In the genomic region with DNA sequence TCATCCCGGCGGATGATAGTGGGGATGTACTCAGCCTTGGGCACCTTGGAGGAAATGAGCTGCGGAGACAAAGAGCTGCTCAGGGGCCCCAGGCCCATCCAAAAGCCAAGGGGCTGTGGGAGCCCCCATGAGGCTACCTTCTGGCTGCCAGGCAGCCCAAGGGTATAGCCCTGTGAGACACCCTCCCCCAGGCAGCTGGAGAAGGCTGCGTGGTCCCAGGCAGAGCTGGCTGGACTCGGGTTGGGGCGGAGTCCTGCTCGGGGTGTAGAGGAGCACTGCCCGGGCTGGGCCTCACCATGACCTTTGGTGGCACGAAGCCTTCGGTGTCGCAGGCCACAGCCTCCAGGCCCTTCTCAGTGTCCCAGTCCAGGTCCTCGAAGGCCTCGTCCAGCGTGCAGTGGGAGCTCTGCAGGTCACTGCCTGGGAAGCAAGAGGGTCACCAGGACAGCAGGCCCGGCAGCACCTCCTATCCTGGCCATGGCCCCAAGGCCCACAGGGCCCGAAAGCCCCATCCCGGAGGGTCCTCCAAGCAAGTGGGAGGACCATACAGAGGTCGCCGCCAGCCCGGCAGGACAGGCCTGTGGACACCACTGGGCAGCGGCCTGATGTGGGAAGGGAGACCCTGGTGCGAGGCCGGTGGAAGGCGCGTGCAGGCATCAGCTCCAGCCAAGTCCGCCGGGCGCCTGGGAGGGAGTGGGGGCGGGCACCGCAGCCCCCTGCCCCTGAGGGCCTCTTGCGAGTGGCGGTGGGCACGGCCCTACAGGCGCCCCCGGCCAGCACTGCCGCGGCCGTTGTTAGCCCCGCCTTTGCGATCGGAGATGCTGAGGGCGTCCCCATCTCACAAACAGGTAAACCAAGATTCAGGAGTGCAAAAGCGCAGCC, we compare ENCODE assay signal across 11 cellular contexts. TPM values are rescaled to one million over a fixed set of nuclear protein-coding genes. Genes with fewer than 3 reads are reported as not detected.
DNase-seq lines count a peak whose midpoint lies in the region; ATAC-seq, FAIRE-seq and TF ChIP-seq lines count a peak whose summit lies in the region.
"Had no signal": no experiment of that assay in that cellular context is flagged by ENCODE, and none has a peak within 500 bp of the region (broad histone marks: within the 10 kb centered on the region; RNA-seq: fewer than 3 reads in every experiment).

No MANE protein-coding gene starts in this region.

- H3K9me3 Mint-ChIP-seq in type B pancreatic cell, result no peaks in the 10 kb centered on the region
- H3K9me3 Mint-ChIP-seq: activated B cell treated with CpG ODN at 0.5 μM for 24 hours had no signal

- no peak overlapping the region for H2BK20ac ChIP-seq in H1 (ENCODE audit: low read length)

- no peak overlapping the region for H2BK5ac ChIP-seq in H1 (ENCODE audit: low read depth, low read length)

- no peak overlapping the region; the same call in 1 of the 2 replicates for H2AK5ac ChIP-seq in H1 (ENCODE audit: low read depth, low read length)

- H3K56ac ChIP-seq in H1 (replicated peaks; ENCODE audit: insufficient read length, low read depth, low read length), result no peak overlapping the region

- H3K27ac ChIP-seq in H1 (ENCODE audit: low read depth, low read length) (no peak overlapping the region), foreskin keratinocyte (no peak overlapping the region)

- H4K5ac ChIP-seq in H1 (ENCODE audit: insufficient read length, low read depth, low read length), result no peak overlapping the region

- H4K8ac ChIP-seq in H1 (ENCODE audit: extremely low read depth, insufficient read depth, low read length), result no peak overlapping the region; the same call in 1 of the 2 replicates

- H3K9ac ChIP-seq in H1 (replicated peaks in 1 of 4; ENCODE audit: extremely low read depth in 1 of 4, low read depth in 3 of 4, low read length in 3 of 4) (no peak overlapping the region), mucosa of stomach (ENCODE audit: low read length) (peak overlapping the region; percentile 43)

- ATAC-seq in HG02885 (IDR thresholded peaks at IDR 0.05; ENCODE audit: poor library complexity, unreplicated experiment), result no peak
- ATAC-seq in foreskin keratinocyte, result no peak

- peaks cover 0 to 16% (median 15%) of the 10 kb centered on the region in 4 experiments; a peak in 6 of 7 replicates for H3K4me1 ChIP-seq in H1 (replicated peaks in 1 of 4; ENCODE audit: control insufficient read depth in 3 of 4, insufficient read depth in 4 of 4, low read length in 3 of 4)
- peaks cover 34% of the 10 kb centered on the region for H3K4me1 ChIP-seq in mucosa of stomach (ENCODE audit: control insufficient read depth, insufficient read depth, low read length)
- H3K4me1 ChIP-seq in foreskin keratinocyte, result no peaks in the 10 kb centered on the region

- no peak for TF ChIP-seq CTCF in H1 (IDR thresholded peaks at IDR 0.05; ENCODE audit: control extremely low read depth in 1 of 3, insufficient read depth in 1 of 3, low read depth in 1 of 3, low read length in 3 of 3)
- no peak for TF ChIP-seq CTCF in type B pancreatic cell (conservative IDR thresholded peaks at IDR 0.05)
- TF ChIP-seq CTCF in foreskin keratinocyte (conservative IDR thresholded peaks at IDR 0.05), result no peak

- no peak overlapping the region for H3K18ac ChIP-seq in H1 (ENCODE audit: extremely low read depth, low read length)

- no peak overlapping the region for H3K27ac Mint-ChIP-seq in type B pancreatic cell
- H3K27ac Mint-ChIP-seq: activated B cell treated with CpG ODN at 0.5 μM for 24 hours had no signal

- no peak for TF ChIP-seq POLR2A in H1 (IDR thresholded peaks at IDR 0.05; ENCODE audit: control extremely low read depth in 1 of 2, low read depth in 2 of 2, low read length in 2 of 2)

- H2BK12ac ChIP-seq in H1 (ENCODE audit: low read depth, low read length), result no peak overlapping the region

- peaks cover 7% of the 10 kb centered on the region; the same call in 1 of the 2 replicates for H3K23me2 ChIP-seq in H1 (ENCODE audit: low read depth, low read length)

- no peak overlapping the region for H2AFZ ChIP-seq in H1 (ENCODE audit: low read length)

- 84% methylated on average over 27 of the region's 43 CpGs; no CpG with 5 or more reads in 1 of the 2 experiments for WGBS in H1 (ENCODE audit: extremely low coverage in 1 of 2, insufficient coverage in 1 of 2, insufficient read length in 1 of 2, insufficient replicate concordance in 2 of 2, low coverage in 1 of 2, low lambda C conversion rate in 2 of 2, missing lambda C conversion rate in 1 of 2), 2 experiments

- no peak overlapping the region for H4K91ac ChIP-seq in H1 (replicated peaks; ENCODE audit: insufficient read length, low read length)

- CTCF ChIA-PET in H1 (lab: Charles Lee; ENCODE audit: partially characterized antibody), result interaction anchor here (0.7 to 2.5 kb wide), 3 partner anchors 9 to 199 kb away, joined by 3 to 13 read pairs (median 6); no protein-coding TSS in a partner anchor

- peak overlapping the region; percentile 72 for H3K4me3 Mint-ChIP-seq in type B pancreatic cell

- TF ChIP-seq EP300 in H1 (IDR thresholded peaks at IDR 0.05; ENCODE audit: borderline replicate concordance in 1 of 2, low read depth in 2 of 2, low read length in 2 of 2), result no peak

- no peak overlapping the region for H3K23ac ChIP-seq in H1 (ENCODE audit: insufficient read length)

- H2BK120ac ChIP-seq in H1 (replicated peaks; ENCODE audit: low read depth, low read length), result no peak overlapping the region

- H3K9me3 ChIP-seq in H1 (ENCODE audit: insufficient read depth in 2 of 2, low read depth in 1 of 2, low read length in 1 of 2), result no peaks in the 10 kb centered on the region
- H3K9me3 ChIP-seq in mucosa of stomach (ENCODE audit: control insufficient read depth, low read length), result no peaks in the 10 kb centered on the region

- H3K4me1 Mint-ChIP-seq in type B pancreatic cell (ENCODE audit: unreplicated experiment), result no peaks in the 10 kb centered on the region

- no peak overlapping the region for H3K4ac ChIP-seq in H1 (replicated peaks; ENCODE audit: insufficient read length, low read depth, low read length)

- peaks cover 3% of the 10 kb centered on the region; the same call in 1 of the 2 replicates for H3K79me1 ChIP-seq in H1 (ENCODE audit: low read depth, low read length)

- peaks cover 0 to 9% of the 10 kb centered on the region in 2 experiments for H4K20me1 ChIP-seq in H1 (replicated peaks in 1 of 2; ENCODE audit: control insufficient read depth in 1 of 2, insufficient read depth in 2 of 2, low read length in 2 of 2)

- no peak overlapping the region for H2BK15ac ChIP-seq in H1 (ENCODE audit: low read length)

- peak; percentile 14 for DNase-seq in activated naive CD4-positive, alpha-beta T cell treated with anti-CD3 and anti-CD28 coated beads, Interleukin-2, amount 50 U/mL, for 16 hours
- DNase-seq in activated naive CD4-positive, alpha-beta T cell treated with Interleukin-2 at 50 U/mL for 16 hours, result no peak
- DNase-seq in H1 (ENCODE audit: low read depth in 1 of 2, low spot score in 2 of 2), result no peak
- no peak for DNase-seq in type B pancreatic cell (ENCODE audit: extremely low spot score, unreplicated experiment)
- DNase-seq in foreskin keratinocyte, result no peak
- no peak for DNase-seq in nucleus accumbens (lab: John Stamatoyannopoulos, UW)
- DNase-seq: NCI-H1092 had no signal

- H3K14ac ChIP-seq in H1 (ENCODE audit: insufficient read length), result no peak overlapping the region

- no peaks in the 10 kb centered on the region for H3K36me3 Mint-ChIP-seq in type B pancreatic cell

- H3K27me3 ChIP-seq in H1 (replicated peaks in 1 of 4; ENCODE audit: control insufficient read depth in 3 of 4, extremely low read depth in 1 of 4, insufficient read depth in 3 of 4, low read length in 3 of 4), result no peaks in the 10 kb centered on the region; a peak in 1 of 7 replicates
- H3K27me3 ChIP-seq in mucosa of stomach (ENCODE audit: control insufficient read depth, insufficient read depth, low read length), result no peaks in the 10 kb centered on the region
- H3K27me3 ChIP-seq in foreskin keratinocyte, result no peaks in the 10 kb centered on the region

- H3K4me2 ChIP-seq in H1 (ENCODE audit: insufficient read depth in 1 of 2, low read depth in 2 of 2, low read length in 2 of 2), result peak overlapping the region; percentile 56 to 82

- H3K36me3 ChIP-seq in H1 (ENCODE audit: control insufficient read depth in 2 of 4, insufficient read depth in 4 of 4, low read length in 3 of 4) (peaks cover 6 to 22% (median 7%) of the 10 kb centered on the region in 4 experiments; a peak in 7 of 8 replicates), mucosa of stomach (ENCODE audit: control insufficient read depth, insufficient read depth, low read length) (no peaks in the 10 kb centered on the region)

- no peaks in the 10 kb centered on the region for H3K27me3 Mint-ChIP-seq in type B pancreatic cell
- H3K27me3 Mint-ChIP-seq: activated B cell treated with CpG ODN at 0.5 μM for 24 hours had no signal

- H3K79me2 ChIP-seq in H1 (ENCODE audit: control insufficient read depth in 1 of 2, insufficient read depth in 2 of 2, low read length in 2 of 2), result no peaks in the 10 kb centered on the region

- POLR2A ChIA-PET in H1 (lab: Charles Lee; ENCODE audit: partially characterized antibody), result interaction anchor here (0.6 to 3.6 kb wide), 6 partner anchors 9 to 177 kb away, joined by 3 to 28 read pairs (median 4); a partner anchor contains a TSS

- H3K4me3 ChIP-seq in H1 (ENCODE audit: extremely low read depth in 1 of 4, insufficient read depth in 2 of 4, low read depth in 3 of 4, low read length in 4 of 4), result peak overlapping the region; percentile 23 to 71 (median 50)
- H3K4me3 ChIP-seq in mucosa of stomach (ENCODE audit: low read length), result no peak overlapping the region

- no peak for TF ChIP-seq RAD21 in H1 (IDR thresholded peaks at IDR 0.05 in 1 of 2, conservative IDR thresholded peaks at IDR 0.05 in 1 of 2; ENCODE audit: low read depth in 2 of 2, low read length in 2 of 2)

- FAIRE-seq in H1 (lab: Jason Lieb, UNC), result no peak

RNA-seq across cellular contexts. Expression of a gene that starts 6.1 kb away (rescaled TPM):
- total RNA-seq in H1 (2021; fragmentation: NEBNext Ultra II Directional; extraction: Animal tissue kit (Norgen Biotek cat#: 25700)), result 55.5 and 56.7 TPM in 2 replicates
- polyA plus RNA-seq in H1 (2011; rRNA removed) (65.1 and 90.8 TPM in 2 replicates), foreskin keratinocyte (30.5 and 31.9 TPM in 2 replicates)
- polyA plus RNA-seq in H1 (2011; cell fraction: cytosol; rRNA removed), result 65.8 TPM
- polyA plus RNA-seq in H1 (2011; cell fraction: nucleus; rRNA removed), result 223 TPM
- polyA plus RNA-seq in H1 (2012, experiment 1 of 2), result 31.7 to 60.6 TPM (median 47.9 TPM) in 4 replicates
- 42.0 TPM for polyA plus RNA-seq in H1 (2012, experiment 2 of 2)
- polyA plus RNA-seq in H1 (2013, experiment 1 of 2), result 39.5 TPM
- 37.5 TPM for polyA plus RNA-seq in H1 (2013, experiment 2 of 2)
- 23.1 and 28.8 TPM in 2 replicates for polyA minus RNA-seq in H1 (2011; rRNA and poly(A)+ RNA removed)
- 32.0 TPM for polyA minus RNA-seq in H1 (2011; cell fraction: cytosol; rRNA and poly(A)+ RNA removed)
- polyA minus RNA-seq in H1 (2011; cell fraction: nucleus; rRNA and poly(A)+ RNA removed), result 41.2 TPM
- total RNA-seq in type B pancreatic cell (ENCODE audit: low replicate concordance) (51.2 and 67.8 TPM in 2 replicates), foreskin keratinocyte (28.9 and 29.1 TPM in 2 replicates)

RNA-seq across cellular contexts. Expression of a gene that starts 11.8 kb away (rescaled TPM):
- total RNA-seq in H1 (2021; fragmentation: NEBNext Ultra II Directional; extraction: Animal tissue kit (Norgen Biotek cat#: 25700)), result 0.33 and 0.48 TPM in 2 replicates
- polyA plus RNA-seq in H1 (2011; rRNA removed) (0.51 and 1.1 TPM in 2 replicates), foreskin keratinocyte (not detected in 2 replicates)
- polyA plus RNA-seq in H1 (2011; cell fraction: cytosol; rRNA removed), result 0.69 TPM
- 6.1 TPM for polyA plus RNA-seq in H1 (2011; cell fraction: nucleus; rRNA removed)
- polyA plus RNA-seq in H1 (2012, experiment 1 of 2), result 0.39 to 1.0 TPM (median 0.86 TPM) in 4 replicates
- polyA plus RNA-seq in H1 (2012, experiment 2 of 2), result 0.30 TPM
- 0.45 TPM for polyA plus RNA-seq in H1 (2013, experiment 1 of 2)
- 0.40 TPM for polyA plus RNA-seq in H1 (2013, experiment 2 of 2)
- polyA minus RNA-seq in H1 (2011; rRNA and poly(A)+ RNA removed), result 0.12 TPM in 1 of 2 replicates, not detected in the other
- polyA minus RNA-seq in H1 (2011; cell fraction: cytosol; rRNA and poly(A)+ RNA removed), result not detected
- polyA minus RNA-seq in H1 (2011; cell fraction: nucleus; rRNA and poly(A)+ RNA removed), result 0.40 TPM
- total RNA-seq in type B pancreatic cell (ENCODE audit: low replicate concordance) (2.1 and 3.5 TPM in 2 replicates), foreskin keratinocyte (not detected in 2 replicates)
- total RNA-seq: activated B cell treated with CpG ODN at 0.5 μM for 24 hours, mononuclear cell had no signal

RNA-seq across cellular contexts. Expression of a gene that starts 29.8 kb away (rescaled TPM):
- total RNA-seq in H1 (2021; fragmentation: NEBNext Ultra II Directional; extraction: Animal tissue kit (Norgen Biotek cat#: 25700)), result 0.34 and 0.55 TPM in 2 replicates
- polyA plus RNA-seq in H1 (2011; rRNA removed) (0.91 and 1.5 TPM in 2 replicates), foreskin keratinocyte (0.50 and 0.91 TPM in 2 replicates)
- polyA plus RNA-seq in H1 (2011; cell fraction: cytosol; rRNA removed), result 1.3 TPM
- polyA plus RNA-seq in H1 (2011; cell fraction: nucleus; rRNA removed), result 4.7 TPM
- polyA plus RNA-seq in H1 (2012, experiment 1 of 2), result 0.41 to 1.2 TPM (median 0.88 TPM) in 4 replicates
- 0.25 TPM for polyA plus RNA-seq in H1 (2012, experiment 2 of 2)
- polyA plus RNA-seq in H1 (2013, experiment 1 of 2), result 0.53 TPM
- polyA plus RNA-seq in H1 (2013, experiment 2 of 2), result 0.44 TPM
- polyA minus RNA-seq in H1 (2011; rRNA and poly(A)+ RNA removed), result not detected in 2 replicates
- 0.81 TPM for polyA minus RNA-seq in H1 (2011; cell fraction: cytosol; rRNA and poly(A)+ RNA removed)
- polyA minus RNA-seq in H1 (2011; cell fraction: nucleus; rRNA and poly(A)+ RNA removed), result 1.5 TPM
- total RNA-seq in type B pancreatic cell (ENCODE audit: low replicate concordance) (6.4 and 14.3 TPM in 2 replicates), foreskin keratinocyte (0.39 and 0.88 TPM in 2 replicates)

RNA-seq across cellular contexts. Expression of a gene that starts 30.0 kb away (rescaled TPM):
- 7.0 and 7.2 TPM in 2 replicates for total RNA-seq in H1 (2021; fragmentation: NEBNext Ultra II Directional; extraction: Animal tissue kit (Norgen Biotek cat#: 25700))
- polyA plus RNA-seq in H1 (2011; rRNA removed) (9.4 and 12.7 TPM in 2 replicates), foreskin keratinocyte (6.8 and 8.1 TPM in 2 replicates)
- polyA plus RNA-seq in H1 (2011; cell fraction: cytosol; rRNA removed), result 11.1 TPM
- 40.6 TPM for polyA plus RNA-seq in H1 (2011; cell fraction: nucleus; rRNA removed)
- 4.4 to 11.7 TPM (median 10.6 TPM) in 4 replicates for polyA plus RNA-seq in H1 (2012, experiment 1 of 2)
- polyA plus RNA-seq in H1 (2012, experiment 2 of 2), result 6.7 TPM
- polyA plus RNA-seq in H1 (2013, experiment 1 of 2), result 5.3 TPM
- polyA plus RNA-seq in H1 (2013, experiment 2 of 2), result 4.9 TPM
- 2.7 and 6.9 TPM in 2 replicates for polyA minus RNA-seq in H1 (2011; rRNA and poly(A)+ RNA removed)
- polyA minus RNA-seq in H1 (2011; cell fraction: cytosol; rRNA and poly(A)+ RNA removed), result 6.4 TPM
- polyA minus RNA-seq in H1 (2011; cell fraction: nucleus; rRNA and poly(A)+ RNA removed), result 11.7 TPM
- total RNA-seq in type B pancreatic cell (ENCODE audit: low replicate concordance) (15.5 and 19.5 TPM in 2 replicates), foreskin keratinocyte (4.5 and 5.5 TPM in 2 replicates)
